7 cellular contexts compared by ENCODE assay signal in genomic region chr16:66650707-66651473, GRCh38. TPM values are rescaled to one million over a fixed set of nuclear protein-coding genes. Genes with fewer than 3 reads are reported as not detected.
DNase-seq lines count a peak whose midpoint lies in the region; ATAC-seq and TF ChIP-seq lines count a peak whose summit lies in the region.

No MANE protein-coding gene starts in this region.

- 0 out of 2 replicates have a peak overlapping the region, but pooled peaks have one; percentile 37 for H3K27ac Mint-ChIP-seq in WTC11

- DNase-seq in NCI-H2196 treated with DMSO at 0.1 percent for 48 hours (lab: John Stamatoyannopoulos, UW; ENCODE audit: unreplicated experiment) (peak; percentile 34), WTC11 (ENCODE audit: low spot score) (peak; percentile 88), cardiac fibroblast (ENCODE audit: low read depth in 2 of 2) (peak; percentile 87 to 88), iris pigment epithelial cell (ENCODE audit: low read depth) (peak; percentile 86)
- DNase-seq in stimulated activated CD4-positive, alpha-beta T cell treated with anti-CD3 and anti-CD28 coated beads, Interleukin-12 subunit alpha, Interleukin-12 subunit beta, amount 100 ng/mL, for 48 hours (ENCODE audit: low read depth in 2 of 3, low spot score in 1 of 3) = peak; percentile 63 to 83 (median 67)

- peaks cover 18% of the 10 kb centered on the region for H3K4me1 Mint-ChIP-seq in WTC11

- no peaks in the 10 kb centered on the region for H3K9me3 Mint-ChIP-seq in WTC11

- ATAC-seq in GM18517 (IDR thresholded peaks at IDR 0.05; ENCODE audit: unreplicated experiment) (peak; percentile 89), HG03097 (IDR thresholded peaks at IDR 0.05; ENCODE audit: low FRiP score, unreplicated experiment) (peak; percentile 73), WTC11 (peak; percentile 97)

- H3K27me3 Mint-ChIP-seq in WTC11 (ENCODE audit: low read depth) = no peaks in the 10 kb centered on the region

- no peak overlapping the region for H3K4me3 ChIP-seq in cardiac fibroblast (replicated peaks in 1 of 2; ENCODE audit: low read depth in 2 of 2, low read length in 2 of 2)

- H3K4me3 Mint-ChIP-seq in WTC11 = peak overlapping the region; percentile 55

- POLR2A ChIA-PET in WTC11 (lab: Charles Lee) = interaction anchor here (1.4 kb wide), 1 partner anchor 43 kb away, joined by 6 read pairs; no protein-coding TSS in a partner anchor

- no peaks in the 10 kb centered on the region for H3K36me3 Mint-ChIP-seq in WTC11

- CTCF ChIA-PET in WTC11 (lab: Charles Lee) = interaction anchor here (0.5 to 4.0 kb wide), 56 partner anchors 8 to 373 kb away, joined by 3 to 80 read pairs (median 6); partner anchors contain the start of genes CKLF, CMTM3, CMTM4 and DYNC1LI2

- TF ChIP-seq CTCF in WTC11 (IDR thresholded peaks at IDR 0.05) = peak; percentile 80
- peak; percentile 99 for TF ChIP-seq CTCF in cardiac fibroblast (IDR thresholded peaks at IDR 0.05; ENCODE audit: low read depth, low read length)

TF ChIP-seq in WTC11, 78 proteins besides CTCF, POLR2A, EP300 and RAD21:
- no peak for TF ChIP-seq TEAD1 (CRISPR knock-in tag; IDR thresholded peaks at IDR 0.05)
- no peak for TF ChIP-seq CREM (CRISPR knock-in tag; IDR thresholded peaks at IDR 0.05)
- TF ChIP-seq SP1 (CRISPR knock-in tag; conservative IDR thresholded peaks at IDR 0.05) = 0 out of 2 replicates have a peak, but pooled peaks have one; percentile 12

RNA-seq across cellular contexts. Expression of gene CMTM4, which starts 45.7 kb away (rescaled TPM):
- 56.2 to 60.6 TPM (median 58.5 TPM) in 3 replicates for total RNA-seq in WTC11 (2021)

RNA-seq across cellular contexts. Expression of gene CMTM3, which starts 46.4 kb away (rescaled TPM):
- 19.1 to 29.1 TPM (median 28.2 TPM) in 3 replicates for total RNA-seq in WTC11 (2021)

Comparison
In these comparisons a context has a peak if more than half of its experiments do, and no peak if none do; other contexts are left out.
1. DNase-seq: peak in every context shown above with its lines; median percentile 88 in WTC11; 88 in cardiac fibroblast; 86 in iris pigment epithelial cell; 67 in stimulated activated CD4-positive, alpha-beta T cell treated with anti-CD3 and anti-CD28 coated beads, Interleukin-12 subunit alpha, Interleukin-12 subunit beta, amount 100 ng/mL, for 48 hours; 34 in NCI-H2196 treated with DMSO at 0.1 percent for 48 hours.